18 cellular contexts compared by ENCODE assay signal in the genomic region with DNA sequence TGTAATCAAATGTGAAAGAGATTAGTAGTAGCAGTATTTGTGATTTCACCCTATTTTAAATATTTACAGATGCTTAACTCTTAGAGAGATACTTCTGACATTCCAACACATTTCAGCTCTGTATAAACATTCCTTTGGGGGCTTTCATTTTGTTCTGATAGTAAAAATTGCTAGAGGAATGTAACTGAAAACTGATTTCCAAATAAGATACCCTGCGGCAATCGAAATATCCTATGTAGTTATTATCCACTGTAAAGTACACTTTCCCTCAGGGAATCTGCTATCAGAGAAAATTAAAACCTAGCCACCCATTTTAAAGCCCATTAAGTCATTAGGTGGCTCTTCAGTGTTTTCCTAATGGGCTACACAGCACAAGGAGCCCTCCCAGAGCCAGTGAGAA. TPM values are rescaled to one million over a fixed set of nuclear protein-coding genes. Genes with fewer than 3 reads are reported as not detected.
DNase-seq lines count a peak whose midpoint lies in the region; ATAC-seq and TF ChIP-seq lines count a peak whose summit lies in the region.
"Had no signal": no experiment of that assay in that cellular context is flagged by ENCODE, and none has a peak within 500 bp of the region (broad histone marks: within the 10 kb centered on the region; RNA-seq: fewer than 3 reads in every experiment).

No MANE protein-coding gene starts in this region.

- DNase-seq in NCI-H1417 (lab: John Stamatoyannopoulos, UW) (peak in 2 of 3 experiments; percentile 53 to 86), NCI-H1417 treated with DMSO at 0.1 percent for 48 hours (lab: John Stamatoyannopoulos, UW) (no peak), NCI-H69 (lab: John Stamatoyannopoulos, UW) (peak; percentile 79), ecto neural progenitor cell (ENCODE audit: low spot score) (no peak), upper lobe of right lung (no peak), islet precursor cell (no peak)
- DNase-seq: CD8-positive, alpha-beta T cell; COR-L47; DMS153; DMS79 treated with DMSO at 0.1 percent for 48 hours; GDM1; GOT3; H9 had no signal

- intact Hi-C loops in upper lobe of right lung (cut with DNase I), result no loop called here

- no peak overlapping the region for H3K4me3 ChIP-seq in neural cell (ENCODE audit: low read length)
- no peak overlapping the region for H3K4me3 ChIP-seq in upper lobe of right lung

- H3K4me1 ChIP-seq in upper lobe of right lung, result no peaks in the 10 kb centered on the region

- no peak overlapping the region for H2AFZ ChIP-seq in neural cell (ENCODE audit: low read depth, low read length)

- H3K36me3 ChIP-seq in KOPT-K1 (ENCODE audit: insufficient read depth, low read length), result 0 out of 2 replicates have a peak, but pooled peaks cover 15% of the 10 kb centered on the region
- H3K36me3 ChIP-seq in neural cell (ENCODE audit: insufficient read depth, low read length), result no peaks in the 10 kb centered on the region
- H3K36me3 ChIP-seq in upper lobe of right lung, result no peaks in the 10 kb centered on the region

- H3K4me2 ChIP-seq in neural cell (ENCODE audit: low read length), result no peak overlapping the region

- H3K9me3 ChIP-seq in KOPT-K1 (ENCODE audit: insufficient read depth, low read length, poor library complexity, severe bottlenecking), result peaks cover 11% of the 10 kb centered on the region
- H3K9me3 ChIP-seq in neural cell (ENCODE audit: low read length), result no peaks in the 10 kb centered on the region
- no peaks in the 10 kb centered on the region for H3K9me3 ChIP-seq in upper lobe of right lung

- no peak overlapping the region for H3K9ac ChIP-seq in neural cell (ENCODE audit: low read length)

- no peaks in the 10 kb centered on the region for H3K9me2 ChIP-seq in neural cell (ENCODE audit: insufficient read depth, low read length)

- H3K27ac ChIP-seq in KOPT-K1 (ENCODE audit: low read depth, low read length, poor library complexity, severe bottlenecking) (peak overlapping the region; percentile 82), neural cell (ENCODE audit: low read length) (peak overlapping the region; percentile 90), upper lobe of right lung (no peak overlapping the region)
- H3K27ac ChIP-seq: 22Rv1 had no signal

- H3F3A ChIP-seq in neural cell (ENCODE audit: insufficient read depth, low read length, poor library complexity, severe bottlenecking), result peaks cover 19% of the 10 kb centered on the region

- no peak for TF ChIP-seq EP300 in neural cell (conservative IDR thresholded peaks at IDR 0.05; ENCODE audit: poor library complexity, severe bottlenecking)

- H3K27me3 ChIP-seq in neural cell (ENCODE audit: insufficient read depth, low read depth, low read length) (no peaks in the 10 kb centered on the region), upper lobe of right lung (no peaks in the 10 kb centered on the region)

- TF ChIP-seq CTCF in neural cell (IDR thresholded peaks at IDR 0.05; ENCODE audit: poor library complexity, severe bottlenecking) (no peak), upper lobe of right lung (IDR thresholded peaks at IDR 0.05) (no peak)

- H3K79me2 ChIP-seq in neural cell (replicated peaks; ENCODE audit: insufficient read depth, low read length), result no peaks in the 10 kb centered on the region

- no peaks in the 10 kb centered on the region for H4K20me1 ChIP-seq in neural cell (ENCODE audit: insufficient read depth)

- ATAC-seq in upper lobe of right lung, result no peak
- ATAC-seq: CD8-positive, alpha-beta T cell; HepG2 had no signal

- no peak for TF ChIP-seq RAD21 in neural cell (conservative IDR thresholded peaks at IDR 0.05)

TF ChIP-seq in neural cell, 6 proteins besides CTCF, POLR2A, EP300 and RAD21:
- no peak for TF ChIP-seq POLR2AphosphoS5 (IDR thresholded peaks at IDR 0.05)
- TF ChIP-seq, protein P1, sequence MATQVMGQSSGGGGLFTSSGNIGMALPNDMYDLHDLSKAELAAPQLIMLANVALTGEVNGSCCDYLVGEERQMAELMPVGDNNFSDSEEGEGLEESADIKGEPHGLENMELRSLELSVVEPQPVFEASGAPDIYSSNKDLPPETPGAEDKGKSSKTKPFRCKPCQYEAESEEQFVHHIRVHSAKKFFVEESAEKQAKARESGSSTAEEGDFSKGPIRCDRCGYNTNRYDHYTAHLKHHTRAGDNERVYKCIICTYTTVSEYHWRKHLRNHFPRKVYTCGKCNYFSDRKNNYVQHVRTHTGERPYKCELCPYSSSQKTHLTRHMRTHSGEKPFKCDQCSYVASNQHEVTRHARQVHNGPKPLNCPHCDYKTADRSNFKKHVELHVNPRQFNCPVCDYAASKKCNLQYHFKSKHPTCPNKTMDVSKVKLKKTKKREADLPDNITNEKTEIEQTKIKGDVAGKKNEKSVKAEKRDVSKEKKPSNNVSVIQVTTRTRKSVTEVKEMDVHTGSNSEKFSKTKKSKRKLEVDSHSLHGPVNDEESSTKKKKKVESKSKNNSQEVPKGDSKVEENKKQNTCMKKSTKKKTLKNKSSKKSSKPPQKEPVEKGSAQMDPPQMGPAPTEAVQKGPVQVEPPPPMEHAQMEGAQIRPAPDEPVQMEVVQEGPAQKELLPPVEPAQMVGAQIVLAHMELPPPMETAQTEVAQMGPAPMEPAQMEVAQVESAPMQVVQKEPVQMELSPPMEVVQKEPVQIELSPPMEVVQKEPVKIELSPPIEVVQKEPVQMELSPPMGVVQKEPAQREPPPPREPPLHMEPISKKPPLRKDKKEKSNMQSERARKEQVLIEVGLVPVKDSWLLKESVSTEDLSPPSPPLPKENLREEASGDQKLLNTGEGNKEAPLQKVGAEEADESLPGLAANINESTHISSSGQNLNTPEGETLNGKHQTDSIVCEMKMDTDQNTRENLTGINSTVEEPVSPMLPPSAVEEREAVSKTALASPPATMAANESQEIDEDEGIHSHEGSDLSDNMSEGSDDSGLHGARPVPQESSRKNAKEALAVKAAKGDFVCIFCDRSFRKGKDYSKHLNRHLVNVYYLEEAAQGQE (IDR thresholded peaks at IDR 0.05; ENCODE audit: borderline replicate concordance), result peak; percentile 55
- no peak for TF ChIP-seq SMC3 (conservative IDR thresholded peaks at IDR 0.05; ENCODE audit: poor library complexity)

RNA-seq across cellular contexts. Expression of a gene that starts 12.4 kb away (rescaled TPM):
- polyA plus RNA-seq in neural cell, result 13.0 and 19.5 TPM in 2 replicates
- polyA minus RNA-seq in neural cell, result 10.1 and 12.4 TPM in 2 replicates
- 31.9 TPM for total RNA-seq in upper lobe of right lung
- polyA plus RNA-seq: BJ had no signal

RNA-seq across cellular contexts. Expression of a gene that starts 35.8 kb away (rescaled TPM):
- 132 and 136 TPM in 2 replicates for polyA plus RNA-seq in neural cell
- polyA minus RNA-seq in neural cell, result 198 and 225 TPM in 2 replicates
- 14.4 TPM for total RNA-seq in upper lobe of right lung
- polyA plus RNA-seq: BJ had no signal

Comparison
In these comparisons a context has a peak if more than half of its experiments do, and no peak if none do; other contexts are left out.
1. DNase-seq: peak in NCI-H1417 (2 of 3) and NCI-H69 (single experiment); none in NCI-H1417 treated with DMSO at 0.1 percent for 48 hours (single experiment), ecto neural progenitor cell (single experiment), upper lobe of right lung (single experiment) and islet precursor cell (single experiment).